Comparison of ENCODE assay signal across 10 cellular contexts in the genomic region with DNA sequence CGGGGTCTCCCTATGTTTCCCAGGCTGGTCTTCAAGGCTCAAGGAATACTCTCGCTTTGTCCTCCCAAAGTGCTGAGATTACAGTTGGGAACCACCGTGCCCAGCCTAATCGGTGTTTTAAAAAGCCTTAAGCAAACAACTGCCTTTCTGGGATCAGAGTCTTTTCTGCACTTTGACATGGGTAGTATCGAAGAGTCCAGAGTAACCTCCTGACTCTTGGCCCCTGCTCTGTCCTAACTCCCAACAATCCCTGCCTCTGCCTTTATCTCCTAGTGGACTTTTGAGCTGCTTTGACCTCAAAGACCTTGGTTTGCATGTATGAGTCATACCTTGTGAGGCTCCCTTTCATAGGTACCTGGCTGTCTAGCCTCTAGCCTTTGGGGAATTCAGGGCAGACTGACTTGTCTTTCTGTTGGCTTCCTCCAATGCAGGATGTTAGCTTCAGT. TPM values are rescaled to one million over a fixed set of nuclear protein-coding genes. Genes with fewer than 3 reads are reported as not detected.
DNase-seq lines count a peak whose midpoint lies in the region; ATAC-seq, FAIRE-seq and TF ChIP-seq lines count a peak whose summit lies in the region.
"Had no signal": no experiment of that assay in that cellular context is flagged by ENCODE, and none has a peak within 500 bp of the region (broad histone marks: within the 10 kb centered on the region; RNA-seq: fewer than 3 reads in every experiment).

No MANE protein-coding gene starts in this region.

- POLR2A ChIA-PET in H1 (lab: Charles Lee; ENCODE audit: partially characterized antibody) = interaction anchor here (1.1 kb wide), 1 partner anchor 22 kb away, joined by 5 read pairs; no protein-coding TSS in a partner anchor

- FAIRE-seq in H1 (lab: Jason Lieb, UNC) = no peak

- no peak overlapping the region for H2BK12ac ChIP-seq in H1 (ENCODE audit: low read depth, low read length)

- no peak overlapping the region for H3K18ac ChIP-seq in H1 (ENCODE audit: extremely low read depth, low read length)

- peaks cover 0 to 1% of the 10 kb centered on the region in 2 donors for H3K36me3 Mint-ChIP-seq in activated naive CD4-positive, alpha-beta T cell treated with anti-CD3 and anti-CD28 coated beads, Interleukin-2, amount 50 U/mL, for 72 hours
- peaks cover 2% of the 10 kb centered on the region for H3K36me3 Mint-ChIP-seq in activated naive CD4-positive, alpha-beta T cell treated with anti-CD3 and anti-CD28 coated beads, Interleukin-2, amount 10 ng/mL, durations not matched to agents 7 days and 5 days

- H4K20me1 ChIP-seq in H1 (replicated peaks in 1 of 2; ENCODE audit: control insufficient read depth in 1 of 2, insufficient read depth in 2 of 2, low read length in 2 of 2) = peaks cover 0 to 3% of the 10 kb centered on the region in 2 experiments

- no peak overlapping the region for H2AFZ ChIP-seq in H1 (ENCODE audit: low read length)

- 86% methylated on average over 5 of the region's 5 CpGs; no CpG with 5 or more reads in 1 of the 2 experiments for WGBS in H1 (ENCODE audit: extremely low coverage in 1 of 2, insufficient coverage in 1 of 2, insufficient read length in 1 of 2, insufficient replicate concordance in 2 of 2, low coverage in 1 of 2, low lambda C conversion rate in 2 of 2, missing lambda C conversion rate in 1 of 2), 2 experiments

- H3K79me2 ChIP-seq in H1 (ENCODE audit: control insufficient read depth in 1 of 2, insufficient read depth in 2 of 2, low read length in 2 of 2) = no peaks in the 10 kb centered on the region

- no peak overlapping the region for H3K9ac ChIP-seq in H1 (replicated peaks in 1 of 4; ENCODE audit: extremely low read depth in 1 of 4, low read depth in 3 of 4, low read length in 3 of 4)

- TF ChIP-seq EP300 in H1 (IDR thresholded peaks at IDR 0.05; ENCODE audit: borderline replicate concordance in 1 of 2, low read depth in 2 of 2, low read length in 2 of 2) = no peak

- H2BK15ac ChIP-seq in H1 (ENCODE audit: low read length) = no peak overlapping the region

- no peaks in the 10 kb centered on the region for H3K9me3 ChIP-seq in H1 (ENCODE audit: insufficient read depth in 2 of 2, low read depth in 1 of 2, low read length in 1 of 2)
- H3K9me3 ChIP-seq in uterus = no peaks in the 10 kb centered on the region
- H3K9me3 ChIP-seq: left ventricle myocardium inferior had no signal

- H3K4me1 Mint-ChIP-seq in activated naive CD4-positive, alpha-beta T cell treated with anti-CD3 and anti-CD28 coated beads, Interleukin-2, amount 10 ng/mL, durations not matched to agents 7 days and 5 days = no peaks in the 10 kb centered on the region
- H3K4me1 Mint-ChIP-seq: activated naive CD4-positive, alpha-beta T cell treated with anti-CD3 and anti-CD28 coated beads, Interleukin-2, amount 50 U/mL, for 24 hours had no signal

- H3K27ac ChIP-seq in H1 (ENCODE audit: low read depth, low read length) (no peak overlapping the region), uterus (no peak overlapping the region)
- H3K27ac ChIP-seq: left ventricle myocardium inferior had no signal

- no peak overlapping the region for H2BK120ac ChIP-seq in H1 (replicated peaks; ENCODE audit: low read depth, low read length)

- no peaks in the 10 kb centered on the region for H3K23me2 ChIP-seq in H1 (ENCODE audit: low read depth, low read length)

- H3K27me3 ChIP-seq in H1 (replicated peaks in 1 of 4; ENCODE audit: control insufficient read depth in 3 of 4, extremely low read depth in 1 of 4, insufficient read depth in 3 of 4, low read length in 3 of 4) (no peaks in the 10 kb centered on the region), uterus (no peaks in the 10 kb centered on the region)

- H2AK5ac ChIP-seq in H1 (ENCODE audit: low read depth, low read length) = no peak overlapping the region

- no peaks in the 10 kb centered on the region for H3K36me3 ChIP-seq in H1 (ENCODE audit: control insufficient read depth in 2 of 4, insufficient read depth in 4 of 4, low read length in 3 of 4)
- H3K36me3 ChIP-seq in uterus = no peaks in the 10 kb centered on the region
- H3K36me3 ChIP-seq: left ventricle myocardium inferior had no signal

- no peak overlapping the region for H3K14ac ChIP-seq in H1 (ENCODE audit: insufficient read length)

- no peaks in the 10 kb centered on the region for H3K27me3 Mint-ChIP-seq in activated naive CD4-positive, alpha-beta T cell treated with anti-CD3 and anti-CD28 coated beads, Interleukin-2, amount 10 ng/mL, durations not matched to agents 7 days and 5 days
- H3K27me3 Mint-ChIP-seq: activated naive CD4-positive, alpha-beta T cell treated with anti-CD3 and anti-CD28 coated beads, Interleukin-2, amount 50 U/mL, for 24 hours had no signal

- no peaks in the 10 kb centered on the region for H3K9me3 Mint-ChIP-seq in activated naive CD4-positive, alpha-beta T cell treated with anti-CD3 and anti-CD28 coated beads, Interleukin-2, amount 50 U/mL, for 72 hours
- no peaks in the 10 kb centered on the region for H3K9me3 Mint-ChIP-seq in activated naive CD4-positive, alpha-beta T cell treated with anti-CD3 and anti-CD28 coated beads, Interleukin-2, amount 10 ng/mL, durations not matched to agents 7 days and 5 days
- H3K9me3 Mint-ChIP-seq: activated naive CD4-positive, alpha-beta T cell treated with anti-CD3 and anti-CD28 coated beads, Interleukin-2, amount 50 U/mL, for 24 hours had no signal

- DNase-seq in activated naive CD4-positive, alpha-beta T cell treated with anti-CD3 and anti-CD28 coated beads, Interleukin-2, amount 50 U/mL, for 72 hours (ENCODE audit: low spot score in 2 of 2) = no peak
- no peak for DNase-seq in activated naive CD4-positive, alpha-beta T cell treated with anti-CD3 and anti-CD28 coated beads, Interleukin-2, amount 10 ng/mL, durations not matched to agents 7 days and 5 days
- DNase-seq in H1 (ENCODE audit: low read depth in 1 of 2, low spot score in 2 of 2) (no peak), COR-L47 (lab: John Stamatoyannopoulos, UW) (no peak), uterus (no peak), NCI-H526 treated with DMSO at 0.1 percent for 48 hours (lab: John Stamatoyannopoulos, UW) (no peak)
- DNase-seq: left ventricle myocardium inferior had no signal

- H2BK5ac ChIP-seq in H1 (ENCODE audit: low read depth, low read length) = no peak overlapping the region

- TF ChIP-seq CTCF in H1 (IDR thresholded peaks at IDR 0.05; ENCODE audit: control extremely low read depth in 1 of 3, insufficient read depth in 1 of 3, low read depth in 1 of 3, low read length in 3 of 3) (no peak), uterus (IDR thresholded peaks at IDR 0.05) (no peak)

- ATAC-seq in activated naive CD4-positive, alpha-beta T cell treated with anti-CD3 and anti-CD28 coated beads, Interleukin-2, amount 50 U/mL, for 72 hours = peak; percentile 44 to 72
- ATAC-seq in HG03354 (IDR thresholded peaks at IDR 0.05; ENCODE audit: poor library complexity, severe bottlenecking, unreplicated experiment) (peak; percentile 70), GM18858 (IDR thresholded peaks at IDR 0.05; ENCODE audit: unreplicated experiment) (no peak)

- no peak overlapping the region for H3K27ac Mint-ChIP-seq in activated naive CD4-positive, alpha-beta T cell treated with anti-CD3 and anti-CD28 coated beads, Interleukin-2, amount 50 U/mL, for 72 hours
- no peak overlapping the region for H3K27ac Mint-ChIP-seq in activated naive CD4-positive, alpha-beta T cell treated with anti-CD3 and anti-CD28 coated beads, Interleukin-2, amount 10 ng/mL, durations not matched to agents 7 days and 5 days
- H3K27ac Mint-ChIP-seq: activated naive CD4-positive, alpha-beta T cell treated with anti-CD3 and anti-CD28 coated beads, Interleukin-2, amount 50 U/mL, for 24 hours had no signal

- TF ChIP-seq POLR2A in H1 (IDR thresholded peaks at IDR 0.05; ENCODE audit: control extremely low read depth in 1 of 2, low read depth in 2 of 2, low read length in 2 of 2) (no peak), uterus (IDR thresholded peaks at IDR 0.05) (no peak)

- no peak overlapping the region for H4K5ac ChIP-seq in H1 (ENCODE audit: insufficient read length, low read depth, low read length)

- no peak overlapping the region for H3K23ac ChIP-seq in H1 (ENCODE audit: insufficient read length)

- peaks cover 0 to 4% (median 3%) of the 10 kb centered on the region in 4 experiments; a peak in 3 of 7 replicates for H3K4me1 ChIP-seq in H1 (replicated peaks in 1 of 4; ENCODE audit: control insufficient read depth in 3 of 4, insufficient read depth in 4 of 4, low read length in 3 of 4)
- no peaks in the 10 kb centered on the region for H3K4me1 ChIP-seq in uterus

- intact Hi-C loops in uterus (cut with DNase I; ENCODE audit: low total_unique reads) = no loop called here

- H3K4me3 ChIP-seq in H1 (ENCODE audit: extremely low read depth in 1 of 4, insufficient read depth in 2 of 4, low read depth in 3 of 4, low read length in 4 of 4) (no peak overlapping the region), uterus (no peak overlapping the region)
- H3K4me3 ChIP-seq: left ventricle myocardium inferior had no signal

- no peak overlapping the region for H3K56ac ChIP-seq in H1 (replicated peaks; ENCODE audit: insufficient read length, low read depth, low read length)

- no peak overlapping the region for H4K91ac ChIP-seq in H1 (replicated peaks; ENCODE audit: insufficient read length, low read length)

- H3K4me2 ChIP-seq in H1 (ENCODE audit: insufficient read depth in 1 of 2, low read depth in 2 of 2, low read length in 2 of 2) = no peak overlapping the region

- H3K4me3 Mint-ChIP-seq in activated naive CD4-positive, alpha-beta T cell treated with anti-CD3 and anti-CD28 coated beads, Interleukin-2, amount 10 ng/mL, durations not matched to agents 7 days and 5 days = no peak overlapping the region
- H3K4me3 Mint-ChIP-seq: activated naive CD4-positive, alpha-beta T cell treated with anti-CD3 and anti-CD28 coated beads, Interleukin-2, amount 50 U/mL, for 24 hours had no signal

- TF ChIP-seq RAD21 in H1 (IDR thresholded peaks at IDR 0.05 in 1 of 2, conservative IDR thresholded peaks at IDR 0.05 in 1 of 2; ENCODE audit: low read depth in 2 of 2, low read length in 2 of 2) = no peak

- H3K79me1 ChIP-seq in H1 (ENCODE audit: low read depth, low read length) = no peaks in the 10 kb centered on the region

- CTCF ChIA-PET in activated naive CD4-positive, alpha-beta T cell treated with anti-CD3 and anti-CD28 coated beads, Interleukin-2, amount 10 ng/mL, durations not matched to agents 7 days and 5 days (lab: Charles Lee) = no interaction called here
- CTCF ChIA-PET in H1 (lab: Charles Lee; ENCODE audit: partially characterized antibody) = interaction anchor here (1.0 to 2.6 kb wide), 2 partner anchors 12 to 37 kb away, joined by 5 to 10 read pairs; no protein-coding TSS in a partner anchor

- H3K4ac ChIP-seq in H1 (replicated peaks; ENCODE audit: insufficient read length, low read depth, low read length) = no peak overlapping the region

- H4K8ac ChIP-seq in H1 (ENCODE audit: extremely low read depth, insufficient read depth, low read length) = no peak overlapping the region

- no peak overlapping the region for H2BK20ac ChIP-seq in H1 (ENCODE audit: low read length)

RNA-seq across cellular contexts. Expression of gene HACD2, which starts 21.0 kb away (rescaled TPM):
- 10 to 100 TPM; 21.7 to 25.5 TPM for total RNA-seq in activated naive CD4-positive, alpha-beta T cell treated with anti-CD3 and anti-CD28 coated beads, Interleukin-2, amount 50 U/mL, for 72 hours
- total RNA-seq in H1 (2021; fragmentation: NEBNext Ultra II Directional; extraction: Animal tissue kit (Norgen Biotek cat#: 25700)) = 29.8 and 31.2 TPM in 2 replicates
- 12.7 and 24.9 TPM in 2 replicates for polyA plus RNA-seq in H1 (2011; rRNA removed)
- polyA plus RNA-seq in H1 (2011; cell fraction: cytosol; rRNA removed) = 21.3 TPM
- polyA plus RNA-seq in H1 (2011; cell fraction: nucleus; rRNA removed) = 8.1 TPM
- 10.8 to 22.7 TPM (median 13.1 TPM) in 4 replicates for polyA plus RNA-seq in H1 (2012, experiment 1 of 2)
- polyA plus RNA-seq in H1 (2012, experiment 2 of 2) = 2.3 TPM
- polyA plus RNA-seq in H1 (2013, experiment 1 of 2) = 29.0 TPM
- polyA plus RNA-seq in H1 (2013, experiment 2 of 2) = 32.0 TPM
- 51.4 and 71.5 TPM in 2 replicates for polyA minus RNA-seq in H1 (2011; rRNA and poly(A)+ RNA removed)
- polyA minus RNA-seq in H1 (2011; cell fraction: cytosol; rRNA and poly(A)+ RNA removed) = 19.5 TPM
- 14.9 TPM for polyA minus RNA-seq in H1 (2011; cell fraction: nucleus; rRNA and poly(A)+ RNA removed)
- total RNA-seq in uterus = 10 to 100 TPM; 21.5 to 38.0 (median 28.8) TPM
